ENCODE assay signal across 11 cellular contexts in genomic region chr4:172962564-172963353, GRCh38.
DNase-seq lines count a peak whose midpoint lies in the region; ATAC-seq and TF ChIP-seq lines count a peak whose summit lies in the region.
"Had no signal": no experiment of that assay in that cellular context is flagged by ENCODE, and none has a peak within 500 bp of the region (broad histone marks: within the 10 kb centered on the region; RNA-seq: fewer than 3 reads in every experiment).

No MANE protein-coding gene starts in this region.

- H3K27ac ChIP-seq in ascending aorta (peak overlapping the region; percentile 81 to 88), left lung (peak overlapping the region in 1 of 2 donors; percentile 76)
- H3K27ac ChIP-seq: KMS-11 had no signal

- peak; percentile 90 for ATAC-seq in left lung
- no peak for ATAC-seq in GM18909 (IDR thresholded peaks at IDR 0.05; ENCODE audit: poor library complexity, unreplicated experiment)
- ATAC-seq in HG03342 (IDR thresholded peaks at IDR 0.05; ENCODE audit: unreplicated experiment) = no peak
- ATAC-seq: CD8-positive, alpha-beta T cell had no signal

- H3K4me3 ChIP-seq in ascending aorta = peak overlapping the region; percentile 30 to 51
- H3K4me3 ChIP-seq in left lung = peak overlapping the region in 1 of 2 donors; percentile 8

- H3K27me3 Mint-ChIP-seq in CD14-positive monocyte (ENCODE audit: low read depth in 3 of 3) = peaks cover 2 to 4% (median 2%) of the 10 kb centered on the region in 3 donors

- H3K4me1 ChIP-seq in ascending aorta (peaks cover 0 to 18% of the 10 kb centered on the region in 2 donors), left lung (peaks cover 0 to 8% of the 10 kb centered on the region in 2 donors)

- no peak for TF ChIP-seq CTCF in ascending aorta (IDR thresholded peaks at IDR 0.05)
- TF ChIP-seq CTCF in left lung (IDR thresholded peaks at IDR 0.05) = no peak
- no peak for TF ChIP-seq CTCF in CD14-positive monocyte (IDR thresholded peaks at IDR 0.05)

- peaks cover 0 to 13% (median 5%) of the 10 kb centered on the region in 7 donors for H3K9me3 Mint-ChIP-seq in CD14-positive monocyte
- H3K9me3 Mint-ChIP-seq: CD8-positive, alpha-beta T cell had no signal

- H3K27me3 ChIP-seq in ascending aorta (no peaks in the 10 kb centered on the region), left lung (no peaks in the 10 kb centered on the region)

- no peak overlapping the region for H3K4me3 Mint-ChIP-seq in CD14-positive monocyte
- H3K4me3 Mint-ChIP-seq: CD8-positive, alpha-beta T cell had no signal

- H3K9me3 ChIP-seq in ascending aorta (no peaks in the 10 kb centered on the region), left lung (no peaks in the 10 kb centered on the region)

- no peak overlapping the region for H3K27ac Mint-ChIP-seq in CD14-positive monocyte
- H3K27ac Mint-ChIP-seq: CD8-positive, alpha-beta T cell had no signal

- intact Hi-C loops in ascending aorta (cut with DNase I) = loop anchor here (5.0 kb wide), 1 partner anchor 35 kb away; no protein-coding TSS in a partner anchor
- intact Hi-C loops in left lung (cut with DNase I) = no loop called here
- intact Hi-C loops in CD14-positive monocyte (cut with micrococcal nuclease) = no loop called here

- no peaks in the 10 kb centered on the region for H3K36me3 Mint-ChIP-seq in CD14-positive monocyte
- H3K36me3 Mint-ChIP-seq: CD8-positive, alpha-beta T cell had no signal

- H3K4me1 Mint-ChIP-seq in CD14-positive monocyte = no peaks in the 10 kb centered on the region

- DNase-seq in ACHN (peak; percentile 17), NCI-H1105 treated with DMSO at 0.1 percent for 48 hours (lab: John Stamatoyannopoulos, UW) (peak; percentile 95), ascending aorta (ENCODE audit: low spot score in 2 of 2) (peak in 1 of 2 donors; percentile 81), left lung (peak in 1 of 2 donors; percentile 46), CD14-positive monocyte (ENCODE audit: low spot score) (no peak)
- no peak for DNase-seq in effector CD4-positive, alpha-beta T cell
- DNase-seq: CD8-positive, alpha-beta T cell; left cardiac atrium had no signal

- in situ Hi-C loops in ACHN (cut with HindIII; ENCODE audit: low pct_ligation_motif_present, low pct_unique_long_range_greater_than_20kb, low sequenced_read_pairs) = no loop called here

- H3K36me3 ChIP-seq in ascending aorta (no peaks in the 10 kb centered on the region), left lung (no peaks in the 10 kb centered on the region)

Comparison
In these comparisons a context has a peak if more than half of its experiments do, and no peak if none do; other contexts are left out.
1. DNase-seq: peak in ACHN (single experiment) and NCI-H1105 treated with DMSO at 0.1 percent for 48 hours (single experiment); none in effector CD4-positive, alpha-beta T cell (single experiment) and CD14-positive monocyte (single experiment).